Comparison of ENCODE assay signal across 9 cellular contexts in genomic region chr9:42128968-42129742, GRCh38. TPM values are rescaled to one million over a fixed set of nuclear protein-coding genes. Genes with fewer than 3 reads are reported as not detected.
DNase-seq lines count a peak whose midpoint lies in the region; ATAC-seq and TF ChIP-seq lines count a peak whose summit lies in the region.
"Not testable (repeated sequence)": the region's sequence is repeated elsewhere in the genome, so short reads cannot be mapped to it uniquely, and the experiment has no call there.
"Had no signal": no experiment of that assay in that cellular context is flagged by ENCODE, and none has a peak within 500 bp of the region (broad histone marks: within the 10 kb centered on the region; RNA-seq: fewer than 3 reads in every experiment).

TSS of gene CNTNAP3B (minus strand) at chr9:42129426. CDS start at chr9:42129094, 332 bp downstream.

- H3K27ac ChIP-seq in HCT116 (ENCODE audit: low read depth, low read length) (peak within 1 kb of the TSS; percentile 64), RWPE2 (ENCODE audit: poor library complexity, severe bottlenecking) (peak within 1 kb of the TSS; percentile 45), spleen (peak within 1 kb of the TSS in 2 of 8 donors; percentile 23 to 49)
- not testable (repeated sequence) for H3K27ac ChIP-seq in iPS-20b (ENCODE audit: low read length); vagina

- H3K79me2 ChIP-seq in HCT116 (ENCODE audit: insufficient read depth, low read length) = not testable (repeated sequence)

- not testable (repeated sequence) for H3K27me3 ChIP-seq in HCT116 (ENCODE audit: insufficient read depth, low read length); RWPE2 (ENCODE audit: insufficient read depth, poor library complexity, severe bottlenecking); iPS-20b (ENCODE audit: insufficient read depth, low read length); neuron (ENCODE audit: insufficient read depth, low read length); vagina
- peaks cover 0 to 29% (median 0%) of the 10 kb centered on the region in 7 donors for H3K27me3 ChIP-seq in spleen (replicated peaks in 1 of 7)

- H3K9me3 ChIP-seq in HCT116 (ENCODE audit: control insufficient read depth in 1 of 2, insufficient read depth in 1 of 2, low read depth in 1 of 2, low read length in 2 of 2); RWPE2 (ENCODE audit: severe bottlenecking); iPS-20b (ENCODE audit: insufficient read depth, low read depth, low read length); neuron (ENCODE audit: low read length); spleen; vagina: not testable (repeated sequence)

- not testable (repeated sequence) for TF ChIP-seq POLR2A in HCT116 (IDR thresholded peaks at IDR 0.05; ENCODE audit: borderline replicate concordance, extremely low read depth, insufficient read depth, insufficient read length); spleen (IDR thresholded peaks at IDR 0.05); vagina (IDR thresholded peaks at IDR 0.05)

- intact Hi-C loops in HCT116 (cut with micrococcal nuclease); spleen (cut with DNase I; ENCODE audit: low total_unique reads); vagina (cut with DNase I): not testable (repeated sequence)

- 1 to 2% (median 2%) methylated on average over 34 to 37 of the region's 75 CpGs; no CpG with 5 or more reads in 2 of the 5 donors for WGBS in spleen, 5 donors

- peak; percentile 82 for ATAC-seq in HCT116
- peak; percentile 79 for ATAC-seq in RWPE2 (ENCODE audit: low read depth)

- H3K4me3 ChIP-seq in HCT116 (replicated peaks in 1 of 2; ENCODE audit: low read depth in 1 of 2, low read length in 2 of 2) (peak within 1 kb of the TSS; percentile 32 to 62), RWPE2 (ENCODE audit: severe bottlenecking) (peak within 1 kb of the TSS; percentile 57), fibroblast of the aortic adventitia (ENCODE audit: low read depth, low read length) (peak within 1 kb of the TSS; percentile 70), iPS-20b (ENCODE audit: low read length) (peak within 1 kb of the TSS; percentile 52; the same call in 1 of the 2 replicates), neuron (ENCODE audit: low read length) (peak within 1 kb of the TSS; percentile 43), spleen (peak within 1 kb of the TSS in 5 of 8 donors; percentile 4 to 55 (median 27)), vagina (peak within 1 kb of the TSS in 1 of 2 donors; percentile 34)

- H3K36me3 ChIP-seq in HCT116 (ENCODE audit: control insufficient read depth in 1 of 2, insufficient read depth in 2 of 2, low read length in 2 of 2); RWPE2 (ENCODE audit: low read depth); iPS-20b (ENCODE audit: insufficient read depth, low read depth, low read length); neuron (ENCODE audit: insufficient read depth, low read length); spleen; vagina: not testable (repeated sequence)

- BruUV-seq in HCT116 (replicated peaks; lab: Mats Ljungman, UMichigan) = not testable (repeated sequence)

- H3K9ac ChIP-seq in HCT116 (ENCODE audit: low read length) = peak within 1 kb of the TSS; percentile 43; the same call in 1 of the 2 replicates
- not testable (repeated sequence) for H3K9ac ChIP-seq in iPS-20b (ENCODE audit: low read depth, low read length)

- not testable (repeated sequence) for H4K20me1 ChIP-seq in HCT116 (ENCODE audit: insufficient read depth)

- POLR2A ChIA-PET in HCT116 (lab: Charles Lee) = not testable (repeated sequence)

- TF ChIP-seq RAD21 in HCT116 (IDR thresholded peaks at IDR 0.05; ENCODE audit: low read depth) = not testable (repeated sequence)

- peak within 1 kb of the TSS; percentile 97 for H3K4me2 ChIP-seq in HCT116 (ENCODE audit: low read length)

- H3K9me2 ChIP-seq in HCT116 (ENCODE audit: insufficient read depth) = not testable (repeated sequence)

- RAD21 ChIA-PET in HCT116 (lab: Charles Lee; ENCODE audit: low non-redundant PET in 1 of 2, low total read pairs in 2 of 2, uncharacterized antibody in 2 of 2, unreplicated experiment in 2 of 2) = not testable (repeated sequence)

- H2AFZ ChIP-seq in HCT116 (ENCODE audit: low read depth, low read length, poor library complexity, severe bottlenecking); neuron (ENCODE audit: low read depth, low read length): not testable (repeated sequence)

- TF ChIP-seq CTCF in HCT116 (IDR thresholded peaks at IDR 0.05 in 2 of 3, conservative IDR thresholded peaks at IDR 0.05 in 1 of 3; ENCODE audit: borderline replicate concordance in 1 of 3, insufficient read depth in 1 of 3, low read depth in 2 of 3, low read length in 2 of 3); RWPE2 (IDR thresholded peaks at IDR 0.05; ENCODE audit: poor library complexity, severe bottlenecking); fibroblast of the aortic adventitia (IDR thresholded peaks at IDR 0.05; ENCODE audit: insufficient read depth, low read length); spleen (IDR thresholded peaks at IDR 0.05 in 8 of 11, conservative IDR thresholded peaks at IDR 0.05 in 3 of 11); vagina (IDR thresholded peaks at IDR 0.05): not testable (repeated sequence)

- CTCF ChIA-PET in HCT116 (lab: Charles Lee) = not testable (repeated sequence)

- not testable (repeated sequence) for DNase-seq in HCT116 (ENCODE audit: low read depth, low spot score); cerebellum (ENCODE audit: low spot score); spleen; vagina (ENCODE audit: extremely low spot score in 2 of 2)
- peak; percentile 46 for DNase-seq in RWPE2 (ENCODE audit: low spot score)
- DNase-seq in fibroblast of the aortic adventitia (ENCODE audit: low read depth) = peak; percentile 3

- peaks cover 2 to 11% of the 10 kb centered on the region in 2 experiments; a peak in 2 of 4 replicates for H3K4me1 ChIP-seq in HCT116 (ENCODE audit: control insufficient read depth in 1 of 2, insufficient read depth in 2 of 2, low read length in 2 of 2)
- H3K4me1 ChIP-seq in RWPE2 (ENCODE audit: insufficient read depth, poor library complexity, severe bottlenecking); iPS-20b (ENCODE audit: insufficient read depth, low read length); neuron (ENCODE audit: insufficient read depth, low read length); spleen; vagina: not testable (repeated sequence)

TF ChIP-seq in HCT116, 20 proteins besides CTCF, POLR2A, EP300 and RAD21:
- TF ChIP-seq ZFX (IDR thresholded peaks at IDR 0.05) = 0 out of 2 replicates have a peak, but pooled peaks have one; percentile 12
TF ChIP-seq in HCT116: peak in this region for 1; not testable (repeated sequence) for 19.

RNA-seq across cellular contexts. Expression of gene CNTNAP3B, which starts in this region (rescaled TPM):
- total RNA-seq in HCT116 (2021; ENCODE audit: unreplicated experiment) (24.3 TPM), cerebellum (53.5 TPM), fibroblast of the aortic adventitia (ENCODE audit: low replicate concordance) (6.4 and 118 TPM in 2 replicates), spleen (10 to 100 TPM in 6 of 7 donors, 1 to 10 TPM in 1; 8.4 to 31.0 (median 16.7) TPM), vagina (34.1 TPM)
- 11.4 and 13.7 TPM in 2 replicates for polyA plus RNA-seq in HCT116 (2012)
- polyA plus RNA-seq in spleen = 1 to 10 TPM; 1.6 to 2.3 (median 1.7) TPM
- polyA plus RNA-seq: naive thymus-derived CD4-positive, alpha-beta T cell had no signal
